8 cellular contexts compared by ENCODE assay signal in genomic region chr9:76403352-76403751, GRCh38. TPM values are rescaled to one million over a fixed set of nuclear protein-coding genes. Genes with fewer than 3 reads are reported as not detected.
DNase-seq lines count a peak whose midpoint lies in the region; TF ChIP-seq lines count a peak whose summit lies in the region.

No MANE protein-coding gene starts in this region.

- H3K9ac ChIP-seq in MM.1S (ENCODE audit: low read length), result 0 out of 2 replicates have a peak overlapping the region, but pooled peaks have one; percentile 6

- H3K36me3 ChIP-seq in MM.1S (replicated peaks; ENCODE audit: insufficient read depth, low read length), result no peaks in the 10 kb centered on the region

- H3K27ac Mint-ChIP-seq in HFFc6, result peak overlapping the region; percentile 84
- H3K27ac Mint-ChIP-seq in activated CD4-positive, alpha-beta memory T cell treated with anti-CD3 and anti-CD28 coated beads for 36 hours, result peak overlapping the region; percentile 33
- no peak overlapping the region for H3K27ac Mint-ChIP-seq in progenitor cell of endocrine pancreas

- peak overlapping the region; percentile 85 for H3K4me3 Mint-ChIP-seq in HFFc6
- H3K4me3 Mint-ChIP-seq in activated CD4-positive, alpha-beta memory T cell treated with anti-CD3 and anti-CD28 coated beads for 36 hours, result no peak overlapping the region
- no peak overlapping the region for H3K4me3 Mint-ChIP-seq in progenitor cell of endocrine pancreas (ENCODE audit: low read depth)

- TF ChIP-seq CTCF in AG09319 (IDR thresholded peaks at IDR 0.05; ENCODE audit: low read depth, low read length) (peak; percentile 54), GM12872 (IDR thresholded peaks at IDR 0.05; ENCODE audit: insufficient read depth, low read depth, low read length) (peak; percentile 53), HFFc6 (IDR thresholded peaks at IDR 0.05) (peak; percentile 82), MM.1S (IDR thresholded peaks at IDR 0.05; ENCODE audit: low read length) (peak; percentile 72), foreskin fibroblast (IDR thresholded peaks at IDR 0.05; ENCODE audit: low read depth, low read length) (peak; percentile 43), progenitor cell of endocrine pancreas (IDR thresholded peaks at IDR 0.05; ENCODE audit: unreplicated experiment) (peak; percentile 44)

- POLR2A ChIA-PET in activated CD4-positive, alpha-beta memory T cell treated with anti-CD3 and anti-CD28 coated beads for 36 hours (lab: Charles Lee), result no interaction called here

- H3K79me2 ChIP-seq in MM.1S (ENCODE audit: low read length), result no peaks in the 10 kb centered on the region

- peak overlapping the region; percentile 7; the same call in 1 of the 2 replicates for H3K27ac ChIP-seq in MM.1S (ENCODE audit: low read length)

- no peaks in the 10 kb centered on the region for H3F3A ChIP-seq in MM.1S (ENCODE audit: insufficient read depth, low read length)

- no peaks in the 10 kb centered on the region for H3K9me2 ChIP-seq in MM.1S (replicated peaks; ENCODE audit: insufficient read depth, low read length)

- H3K4me1 Mint-ChIP-seq in HFFc6 (ENCODE audit: low read depth) (peaks cover 33% of the 10 kb centered on the region), progenitor cell of endocrine pancreas (ENCODE audit: low read depth) (peaks cover 17% of the 10 kb centered on the region)
- H3K4me1 Mint-ChIP-seq in activated CD4-positive, alpha-beta memory T cell treated with anti-CD3 and anti-CD28 coated beads for 36 hours (ENCODE audit: low read depth), result peaks cover 19% of the 10 kb centered on the region

- H3K27me3 ChIP-seq in MM.1S (replicated peaks; ENCODE audit: insufficient read depth, low read length), result no peaks in the 10 kb centered on the region

- no peaks in the 10 kb centered on the region for H3K9me3 Mint-ChIP-seq in HFFc6
- H3K9me3 Mint-ChIP-seq in activated CD4-positive, alpha-beta memory T cell treated with anti-CD3 and anti-CD28 coated beads for 36 hours, result no peaks in the 10 kb centered on the region
- H3K9me3 Mint-ChIP-seq in progenitor cell of endocrine pancreas (ENCODE audit: low read depth), result no peaks in the 10 kb centered on the region

- H3K4me3 ChIP-seq in MM.1S (ENCODE audit: low read length), result peak overlapping the region; percentile 30; the same call in 1 of the 2 replicates
- H3K4me3 ChIP-seq in foreskin fibroblast (ENCODE audit: low read depth in 1 of 2, low read length in 2 of 2), result peak overlapping the region in 1 of 2 donors; percentile 22

- H4K20me1 ChIP-seq in MM.1S (ENCODE audit: insufficient read depth, low read length), result no peaks in the 10 kb centered on the region

- H3K27me3 Mint-ChIP-seq in HFFc6 (ENCODE audit: insufficient read depth) (0 out of 2 replicates have a peak, but pooled peaks cover 2% of the 10 kb centered on the region), progenitor cell of endocrine pancreas (no peaks in the 10 kb centered on the region)
- H3K27me3 Mint-ChIP-seq in activated CD4-positive, alpha-beta memory T cell treated with anti-CD3 and anti-CD28 coated beads for 36 hours, result no peaks in the 10 kb centered on the region

- H3K4me1 ChIP-seq in MM.1S (ENCODE audit: low read length), result peaks cover 4% of the 10 kb centered on the region; the same call in 1 of the 2 replicates

- peak overlapping the region; percentile 68 for H2AFZ ChIP-seq in MM.1S (ENCODE audit: low read length)

- H3K36me3 Mint-ChIP-seq in HFFc6 (ENCODE audit: low read depth), result no peaks in the 10 kb centered on the region
- H3K36me3 Mint-ChIP-seq in activated CD4-positive, alpha-beta memory T cell treated with anti-CD3 and anti-CD28 coated beads for 36 hours, result no peaks in the 10 kb centered on the region
- peaks cover 1% of the 10 kb centered on the region for H3K36me3 Mint-ChIP-seq in progenitor cell of endocrine pancreas (ENCODE audit: insufficient read depth)

- H3K4me2 ChIP-seq in MM.1S (ENCODE audit: low read depth, low read length), result peak overlapping the region; percentile 70

- intact Hi-C loops in activated CD4-positive, alpha-beta memory T cell treated with anti-CD3 and anti-CD28 coated beads for 36 hours (cut with micrococcal nuclease), result no loop called here

- DNase-seq in AG09319 (ENCODE audit: extremely low read depth, low read depth) (peak; percentile 60), HFFc6 (peak; percentile 78), MM.1S (peak; percentile 89), foreskin fibroblast (peak; percentile 64 to 80), progenitor cell of endocrine pancreas (ENCODE audit: low spot score, unreplicated experiment) (no peak)
- peak; percentile 39 for DNase-seq in activated CD4-positive, alpha-beta memory T cell treated with anti-CD3 and anti-CD28 coated beads for 36 hours
- no peak for DNase-seq in activated CD4-positive, CD25-positive, alpha-beta regulatory T cell (lab: John Stamatoyannopoulos, UW)

- CTCF ChIA-PET in activated CD4-positive, alpha-beta memory T cell treated with anti-CD3 and anti-CD28 coated beads for 36 hours (lab: Charles Lee), result interaction anchor here (0.6 to 0.7 kb wide), 2 partner anchors 9 to 301 kb away, joined by 3 to 4 read pairs; partner anchors contain the start of gene RFK

- no peaks in the 10 kb centered on the region for H3K9me3 ChIP-seq in MM.1S (replicated peaks; ENCODE audit: insufficient read depth, low read length)

RNA-seq across cellular contexts. Expression of gene RFK, which starts 9.1 kb away (rescaled TPM):
- total RNA-seq in HFFc6 (2021; fragmentation: NEBNext Ultra II Directional; extraction: Animal tissue kit (Norgen Biotek cat#: 25700)), result 10 to 100 TPM; 16.7 to 19.0 (median 18.1) TPM
- 1 to 10 TPM; 7.4 to 7.7 TPM for total RNA-seq in activated CD4-positive, alpha-beta memory T cell treated with anti-CD3 and anti-CD28 coated beads for 36 hours
- 17.0 and 18.3 TPM in 2 replicates for total RNA-seq in progenitor cell of endocrine pancreas

RNA-seq across cellular contexts. Expression of gene GCNT1, which starts 55.6 kb away (rescaled TPM):
- total RNA-seq in HFFc6 (2021; fragmentation: NEBNext Ultra II Directional; extraction: Animal tissue kit (Norgen Biotek cat#: 25700)), result 10 to 100 TPM; 15.0 to 26.2 (median 19.7) TPM
- total RNA-seq in activated CD4-positive, alpha-beta memory T cell treated with anti-CD3 and anti-CD28 coated beads for 36 hours, result 1 to 10 TPM; 6.7 to 6.9 TPM
- 57.1 and 69.3 TPM in 2 replicates for total RNA-seq in progenitor cell of endocrine pancreas

Comparison
In these comparisons a context has a peak if more than half of its experiments do, and no peak if none do; other contexts are left out.
1. DNase-seq: peak in AG09319 (single experiment), HFFc6 (single experiment), MM.1S (single experiment), activated CD4-positive, alpha-beta memory T cell treated with anti-CD3 and anti-CD28 coated beads for 36 hours (single experiment) and foreskin fibroblast (2 of 2); none in progenitor cell of endocrine pancreas (single experiment) and activated CD4-positive, CD25-positive, alpha-beta regulatory T cell (0 of 4).
2. Peak in every context shown above with its lines, with median percentiles within 50 percentile points of each other: CTCF ChIP-seq.